17 cellular contexts compared by ENCODE assay signal in the genomic region with DNA sequence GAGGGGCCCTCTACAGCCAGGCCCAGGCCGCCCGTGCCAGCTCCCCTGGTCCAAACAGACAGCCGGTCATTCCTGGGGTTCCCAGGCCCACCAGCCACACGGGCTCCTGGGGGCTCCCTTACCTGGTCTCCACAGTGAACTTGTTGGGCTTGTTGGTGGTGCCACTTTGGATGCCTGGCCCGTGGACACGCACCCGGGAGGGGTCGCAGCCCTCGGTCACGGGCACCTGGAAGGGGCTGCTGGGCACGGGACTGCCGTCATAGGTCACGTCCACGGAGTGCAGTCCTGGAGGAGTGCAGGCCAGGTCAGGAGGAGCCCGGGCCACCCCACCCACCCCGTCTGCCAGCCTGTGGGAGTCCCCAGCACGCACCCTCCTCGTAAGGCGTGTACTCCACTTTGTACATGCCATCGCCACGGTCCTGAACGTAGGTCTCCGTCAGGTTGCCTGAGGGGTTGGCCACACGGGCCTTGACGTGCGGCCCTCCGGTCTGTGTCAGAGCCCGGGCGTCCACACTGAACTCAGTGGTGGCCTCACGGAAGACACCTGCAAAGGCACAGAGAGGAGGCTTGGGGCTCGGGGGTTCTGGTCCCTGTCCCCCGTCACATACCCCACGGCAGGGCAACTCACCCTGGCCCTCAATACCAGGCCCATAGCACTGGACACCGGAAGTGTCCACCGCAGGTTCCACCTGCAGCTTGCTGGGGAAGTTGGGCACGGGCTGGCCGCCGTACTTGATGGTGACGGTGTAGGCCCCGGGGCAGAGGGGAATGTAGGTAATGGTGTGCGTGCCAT.
"Had no signal": no experiment of that assay in that cellular context is flagged by ENCODE, and none has a peak within 500 bp of the region (broad histone marks: within the 10 kb centered on the region; RNA-seq: fewer than 3 reads in every experiment).

No MANE protein-coding gene starts in this region.

- H3K4me1 ChIP-seq: foreskin keratinocyte, testis had no signal

- H3K27me3 ChIP-seq: brain microvascular endothelial cell, foreskin keratinocyte, testis, vagina had no signal

- H3K27ac Mint-ChIP-seq: stimulated activated naive CD8-positive, alpha-beta T cell treated with anti-CD3 and anti-CD28 coated beads, Interleukin-15, Interleukin-2, amounts not matched to agents 100 ng/mL and 50 ng/mL, for 24 hours had no signal

- H3K4me3 ChIP-seq: testis, vagina had no signal

- H3K9me3 Mint-ChIP-seq: activated naive CD4-positive, alpha-beta T cell treated with anti-CD3 and anti-CD28 coated beads, Interleukin-2, amount 50 U/mL, for 72 hours; activated T-cell treated with anti-CD3 and anti-CD28 coated beads, Interleukin-2, amount 50 U/mL, for 4 hours; neural crest cell; stimulated activated naive CD8-positive, alpha-beta T cell treated with anti-CD3 and anti-CD28 coated beads, Interleukin-15, Interleukin-2, amounts not matched to agents 100 ng/mL and 50 ng/mL, for 24 hours; T-helper 2 cell treated with Interferon-gamma antibody and Interleukin-4, amounts not matched to agents 5 μg/mL and 100 μg/mL, for 36 hours had no signal

- DNase-seq: activated CD4-positive, alpha-beta T cell treated with anti-CD3 and anti-CD28 coated beads, Interleukin-2, amount 50 U/mL, for 48 hours; activated effector memory CD4-positive, alpha-beta T cell treated with anti-CD3 and anti-CD28 coated beads, Interleukin-2, amount 50 U/mL, for 16 hours; activated T-cell treated with anti-CD3 and anti-CD28 coated beads, Interleukin-2, amount 50 U/mL, for 4 hours; amniotic stem cell; brain microvascular endothelial cell; foreskin keratinocyte; head of caudate nucleus; mesendoderm; stimulated activated CD4-positive, alpha-beta T cell treated with anti-CD3 and anti-CD28 coated beads, Interleukin-4, amount 100 ng/mL, for 1 hour; stimulated activated CD8-positive, alpha-beta memory T cell treated with anti-CD3 and anti-CD28 coated beads, Interleukin-4, amount 100 ng/mL, for 48 hours; testis had no signal

- H3K4me1 Mint-ChIP-seq: neural crest cell had no signal

- H3K27me3 Mint-ChIP-seq: stimulated activated naive CD8-positive, alpha-beta T cell treated with anti-CD3 and anti-CD28 coated beads, Interleukin-15, Interleukin-2, amounts not matched to agents 100 ng/mL and 50 ng/mL, for 24 hours had no signal

- H3K4me3 Mint-ChIP-seq: activated T-cell treated with anti-CD3 and anti-CD28 coated beads, Interleukin-2, amount 50 U/mL, for 4 hours; stimulated activated naive CD8-positive, alpha-beta T cell treated with anti-CD3 and anti-CD28 coated beads, Interleukin-15, Interleukin-2, amounts not matched to agents 100 ng/mL and 50 ng/mL, for 24 hours; T-helper 2 cell treated with Interferon-gamma antibody and Interleukin-4, amounts not matched to agents 5 μg/mL and 100 μg/mL, for 36 hours had no signal

- ATAC-seq: activated CD4-positive, CD25-positive, alpha-beta regulatory T cell treated with anti-CD3 and anti-CD28 coated beads, Interleukin-2, amount 50 U/mL, for 24 hours; activated naive CD4-positive, alpha-beta T cell treated with anti-CD3 and anti-CD28 coated beads, Interleukin-2, amount 50 U/mL, for 72 hours; activated T-cell treated with anti-CD3 and anti-CD28 coated beads, Interleukin-2, amount 50 U/mL, for 4 hours; foreskin keratinocyte had no signal

- H3K27ac ChIP-seq: brain microvascular endothelial cell, foreskin keratinocyte, testis, vagina had no signal
